ENCODE assay signal across 19 cellular contexts in genomic region chr3:14911651-14912050, GRCh38. TPM values are rescaled to one million over a fixed set of nuclear protein-coding genes. Genes with fewer than 3 reads are reported as not detected.
DNase-seq lines count a peak whose midpoint lies in the region; ATAC-seq, FAIRE-seq and TF ChIP-seq lines count a peak whose summit lies in the region.
"Had no signal": no experiment of that assay in that cellular context is flagged by ENCODE, and none has a peak within 500 bp of the region (broad histone marks: within the 10 kb centered on the region; RNA-seq: fewer than 3 reads in every experiment).

No MANE protein-coding gene starts in this region.

- no peaks in the 10 kb centered on the region for H3K36me3 Mint-ChIP-seq in activated naive CD8-positive, alpha-beta T cell treated with anti-CD3 and anti-CD28 coated beads, Interleukin-2, amount 10 ng/mL, durations not matched to agents 7 days and 5 days
- H3K36me3 Mint-ChIP-seq in activated naive CD8-positive, alpha-beta T cell treated with anti-CD3 and anti-CD28 coated beads, Interleukin-2, amount 50 U/mL, for 24 hours (ENCODE audit: low read depth), result no peaks in the 10 kb centered on the region
- H3K36me3 Mint-ChIP-seq: CD4-positive, alpha-beta memory T cell had no signal

- TF ChIP-seq POLR2A in K562 (conservative IDR thresholded peaks at IDR 0.05), result no peak

- no peak overlapping the region; a peak in 1 of 4 replicates for H3K9ac ChIP-seq in K562 (ENCODE audit: insufficient read depth in 1 of 2, low read depth in 2 of 2, low read length in 2 of 2)
- no peak overlapping the region for H3K9ac ChIP-seq in neuronal stem cell (ENCODE audit: low read depth, low read length, poor library complexity)

- H4K91ac ChIP-seq in neuronal stem cell (ENCODE audit: low read depth, low read length, poor library complexity), result no peak overlapping the region

- under 1% methylated on average over 11 of the region's 11 CpGs for WGBS in K562 (ENCODE audit: insufficient coverage, low coverage, missing lambda C conversion rate)
- no CpG with 5 or more reads among the region's 11 CpGs for WGBS in neuronal stem cell (ENCODE audit: extremely low coverage in 2 of 2, insufficient read length in 2 of 2, insufficient replicate concordance in 1 of 2), 2 donors

- in situ Hi-C loops in K562 (cut with MboI), result loop anchor here (25.0 kb wide), 2 partner anchors 399 to 1249 kb away; no protein-coding TSS in a partner anchor

- no peak overlapping the region for H3K4me3 Mint-ChIP-seq in activated naive CD8-positive, alpha-beta T cell treated with anti-CD3 and anti-CD28 coated beads, Interleukin-2, amount 10 ng/mL, durations not matched to agents 7 days and 5 days
- H3K4me3 Mint-ChIP-seq in activated naive CD8-positive, alpha-beta T cell treated with anti-CD3 and anti-CD28 coated beads, Interleukin-2, amount 50 U/mL, for 24 hours, result no peak overlapping the region
- H3K4me3 Mint-ChIP-seq: CD4-positive, alpha-beta memory T cell; HFFc6 had no signal

- no peak overlapping the region for H2AFZ ChIP-seq in K562 (ENCODE audit: low read depth, low read length)
- H2AFZ ChIP-seq in neuronal stem cell (ENCODE audit: low read length), result peak overlapping the region; percentile 56

- no peak for TF ChIP-seq EP300 in K562 (IDR thresholded peaks at IDR 0.05; ENCODE audit: low read length)

- H2BK15ac ChIP-seq in neuronal stem cell (ENCODE audit: low read length), result no peak overlapping the region

- TF ChIP-seq CTCF in HEK293 (tag by site-specific recombination; IDR thresholded peaks at IDR 0.05), result no peak
- no peak for TF ChIP-seq CTCF in K562 (IDR thresholded peaks at IDR 0.05 in 2 of 3, conservative IDR thresholded peaks at IDR 0.05 in 1 of 3; ENCODE audit: insufficient read depth in 2 of 3, low read depth in 1 of 3, low read length in 3 of 3)

- intact Hi-C loops in K562 (cut with micrococcal nuclease), result no loop called here

- no peak overlapping the region for H2BK12ac ChIP-seq in neuronal stem cell (ENCODE audit: low read length)

- no peaks in the 10 kb centered on the region for H3K79me1 ChIP-seq in neuronal stem cell (ENCODE audit: low read depth, low read length)

- TF ChIP-seq RAD21 in K562 (CRISPR knock-in tag; conservative IDR thresholded peaks at IDR 0.05 in 1 of 2, IDR thresholded peaks at IDR 0.05 in 1 of 2), result no peak

- no peak overlapping the region for H2BK120ac ChIP-seq in neuronal stem cell (ENCODE audit: low read depth, low read length)

- H3K27ac ChIP-seq in HEK293 (ENCODE audit: extremely low read depth, low read depth, low read length) (no peak overlapping the region), K562 (ENCODE audit: extremely low read depth, low read depth, low read length) (no peak overlapping the region), neuronal stem cell (replicated peaks; ENCODE audit: low read length) (no peak overlapping the region)

- CTCF ChIA-PET in HEK293 (lab: Yijun Ruan, JAX) (interaction anchor here (1.5 to 3.0 kb wide), 2 partner anchors 9 to 120 kb away, joined by 8 to 17 read pairs; no protein-coding TSS in a partner anchor), K562 (lab: Yijun Ruan, JAX; ENCODE audit: low intra/inter-chr PET ratio) (no interaction called here)

- H4K20me1 ChIP-seq in K562 (replicated peaks; ENCODE audit: control insufficient read depth, insufficient read depth, low read length), result peaks cover 14% of the 10 kb centered on the region; the same call in 1 of the 2 replicates

- H3K36me3 ChIP-seq in HEK293 (ENCODE audit: control insufficient read depth in 2 of 2, insufficient read depth in 1 of 2, low read length in 2 of 2) (no peaks in the 10 kb centered on the region), K562 (ENCODE audit: control insufficient read depth, insufficient read depth, low read length) (no peaks in the 10 kb centered on the region), neuronal stem cell (replicated peaks in 1 of 2; ENCODE audit: control insufficient read depth in 2 of 2, insufficient read depth in 2 of 2, low read length in 2 of 2) (no peaks in the 10 kb centered on the region)

- H3K79me2 ChIP-seq in K562 (ENCODE audit: control insufficient read depth, insufficient read depth, low read length), result no peaks in the 10 kb centered on the region

- no peak overlapping the region for H4K8ac ChIP-seq in neuronal stem cell (ENCODE audit: low read depth, low read length)

- H3K27me3 ChIP-seq in K562 (ENCODE audit: control insufficient read depth in 2 of 2, insufficient read depth in 2 of 2, low read length in 2 of 2) (peaks cover 27 to 53% of the 10 kb centered on the region in 2 experiments), neuronal stem cell (ENCODE audit: control insufficient read depth in 3 of 3, insufficient read depth in 3 of 3, low read depth in 1 of 3, low read length in 3 of 3) (peaks cover 0 to 9% (median 0%) of the 10 kb centered on the region in 3 experiments)

- H3K27ac Mint-ChIP-seq in activated naive CD8-positive, alpha-beta T cell treated with anti-CD3 and anti-CD28 coated beads, Interleukin-2, amount 10 ng/mL, durations not matched to agents 7 days and 5 days, result peak overlapping the region; percentile 9
- H3K27ac Mint-ChIP-seq in activated naive CD8-positive, alpha-beta T cell treated with anti-CD3 and anti-CD28 coated beads, Interleukin-2, amount 50 U/mL, for 24 hours, result no peak overlapping the region
- H3K27ac Mint-ChIP-seq: CD4-positive, alpha-beta memory T cell; HFFc6 had no signal

- H3K23ac ChIP-seq in neuronal stem cell (ENCODE audit: low read depth, low read length, poor library complexity), result no peak overlapping the region

- no peaks in the 10 kb centered on the region for H3K9me3 Mint-ChIP-seq in activated naive CD8-positive, alpha-beta T cell treated with anti-CD3 and anti-CD28 coated beads, Interleukin-2, amount 10 ng/mL, durations not matched to agents 7 days and 5 days
- H3K9me3 Mint-ChIP-seq in activated naive CD8-positive, alpha-beta T cell treated with anti-CD3 and anti-CD28 coated beads, Interleukin-2, amount 50 U/mL, for 24 hours, result no peaks in the 10 kb centered on the region
- H3K9me3 Mint-ChIP-seq: CD4-positive, alpha-beta memory T cell; HFFc6 had no signal

- no peak for DNase-seq in activated naive CD8-positive, alpha-beta T cell treated with anti-CD3 and anti-CD28 coated beads, Interleukin-2, amount 10 ng/mL, durations not matched to agents 7 days and 5 days
- no peak for DNase-seq in activated naive CD8-positive, alpha-beta T cell treated with anti-CD3 and anti-CD28 coated beads, Interleukin-2, amount 50 U/mL, for 24 hours
- DNase-seq in K562 (ENCODE audit: extremely low read depth in 1 of 4, low spot score in 3 of 4) (no peak), neuronal stem cell (ENCODE audit: low spot score) (no peak), NCI-H2171 (lab: John Stamatoyannopoulos, UW) (no peak)
- DNase-seq: C1 segment of cervical spinal cord; Calu3; CD4-positive, alpha-beta memory T cell; COR-L47; DMS53; DMS79 treated with DMSO at 0.1 percent for 48 hours; GF-D8; GOT3; HFFc6 had no signal

- H3K4me1 Mint-ChIP-seq in activated naive CD8-positive, alpha-beta T cell treated with anti-CD3 and anti-CD28 coated beads, Interleukin-2, amount 10 ng/mL, durations not matched to agents 7 days and 5 days, result peaks cover under 1% of the 10 kb centered on the region
- H3K4me1 Mint-ChIP-seq in activated naive CD8-positive, alpha-beta T cell treated with anti-CD3 and anti-CD28 coated beads, Interleukin-2, amount 50 U/mL, for 24 hours, result no peaks in the 10 kb centered on the region
- H3K4me1 Mint-ChIP-seq: CD4-positive, alpha-beta memory T cell had no signal

- POLR2A ChIA-PET in activated naive CD8-positive, alpha-beta T cell treated with anti-CD3 and anti-CD28 coated beads, Interleukin-2, amount 10 ng/mL, durations not matched to agents 7 days and 5 days (lab: Charles Lee), result no interaction called here
- POLR2A ChIA-PET in HEK293 (lab: Yijun Ruan, JAX) (no interaction called here), K562 (lab: Yijun Ruan, JAX) (interaction anchor here (0.5 to 1.2 kb wide), 3 partner anchors 11 to 239 kb away, joined by 3 to 4 read pairs (median 4); no protein-coding TSS in a partner anchor)

- no peak for FAIRE-seq in K562 (lab: Jason Lieb, UNC)
- FAIRE-seq: GM12891, GM18507 had no signal

- H3K4me3 ChIP-seq in HEK293 (ENCODE audit: low read depth, low read length), result no peak overlapping the region
- no peak overlapping the region for H3K4me3 ChIP-seq in K562
- H3K4me3 ChIP-seq in neuronal stem cell (ENCODE audit: low read length in 2 of 2), result no peak overlapping the region

- BruUV-seq in K562 (replicated peaks; lab: Mats Ljungman, UMichigan), result no TSS peak

- no peaks in the 10 kb centered on the region for H3K4me1 ChIP-seq in HEK293 (ENCODE audit: control insufficient read depth, insufficient read depth, low read length)
- no peaks in the 10 kb centered on the region for H3K4me1 ChIP-seq in K562 (replicated peaks in 1 of 2; ENCODE audit: control insufficient read depth in 2 of 2, insufficient read depth in 2 of 2, low read length in 2 of 2)
- H3K4me1 ChIP-seq in neuronal stem cell (ENCODE audit: control insufficient read depth in 2 of 2, insufficient read depth in 1 of 2, low read depth in 1 of 2, low read length in 2 of 2), result no peaks in the 10 kb centered on the region

- no peak overlapping the region for H2AK5ac ChIP-seq in neuronal stem cell (ENCODE audit: low read depth, low read length)

- H3K4me2 ChIP-seq in K562 (ENCODE audit: insufficient read depth, low read length) (no peak overlapping the region), neuronal stem cell (ENCODE audit: insufficient read depth, low read length, poor library complexity, severe bottlenecking) (no peak overlapping the region)

- H3K9me3 ChIP-seq in HEK293 (ENCODE audit: control insufficient read depth, insufficient read depth, low read depth, low read length) (no peaks in the 10 kb centered on the region), K562 (replicated peaks; ENCODE audit: control insufficient read depth, insufficient read depth, low read depth, low read length) (no peaks in the 10 kb centered on the region), neuronal stem cell (replicated peaks in 1 of 2; ENCODE audit: control insufficient read depth in 2 of 2, insufficient read depth in 1 of 2, low read depth in 1 of 2, low read length in 2 of 2) (no peaks in the 10 kb centered on the region)

- no peak for ATAC-seq in activated naive CD8-positive, alpha-beta T cell treated with anti-CD3 and anti-CD28 coated beads, Interleukin-2, amount 10 ng/mL, durations not matched to agents 7 days and 5 days (ENCODE audit: low read depth)
- no peak for ATAC-seq in activated naive CD8-positive, alpha-beta T cell treated with anti-CD3 and anti-CD28 coated beads, Interleukin-2, amount 50 U/mL, for 24 hours
- peak; percentile 15; the same call in 2 of the 3 replicates for ATAC-seq in K562
- no peak for ATAC-seq in activated CD4-positive, CD25-positive, alpha-beta regulatory T cell treated with anti-CD3 and anti-CD28 coated beads, Interleukin-2, amount 50 U/mL, for 24 hours
- ATAC-seq: HCT116 had no signal

- no peak overlapping the region for H2BK5ac ChIP-seq in neuronal stem cell (ENCODE audit: low read length)

- no peak overlapping the region for H3K14ac ChIP-seq in neuronal stem cell (ENCODE audit: low read length)

- H3K18ac ChIP-seq in neuronal stem cell (ENCODE audit: low read length), result no peak overlapping the region

- no peak overlapping the region for H3K4ac ChIP-seq in neuronal stem cell (ENCODE audit: low read length)

- peaks cover 4% of the 10 kb centered on the region for H3K27me3 Mint-ChIP-seq in activated naive CD8-positive, alpha-beta T cell treated with anti-CD3 and anti-CD28 coated beads, Interleukin-2, amount 10 ng/mL, durations not matched to agents 7 days and 5 days
- H3K27me3 Mint-ChIP-seq in activated naive CD8-positive, alpha-beta T cell treated with anti-CD3 and anti-CD28 coated beads, Interleukin-2, amount 50 U/mL, for 24 hours, result peaks cover 2% of the 10 kb centered on the region

- H3K9me1 ChIP-seq in K562 (ENCODE audit: control insufficient read depth, insufficient read depth, low read length), result no peaks in the 10 kb centered on the region

RNA-seq across cellular contexts. Expression of gene NR2C2, which starts 35.7 kb away (rescaled TPM):
- total RNA-seq in activated naive CD8-positive, alpha-beta T cell treated with anti-CD3 and anti-CD28 coated beads, Interleukin-2, amount 10 ng/mL, durations not matched to agents 7 days and 5 days, result 10 to 100 TPM; 79.7 to 79.8 TPM
- 116 and 153 TPM in 2 replicates for total RNA-seq in K562 (2011; cell fraction: chromatin; rRNA removed; ENCODE audit: low replicate concordance)
- 54.9 and 60.4 TPM in 2 replicates for total RNA-seq in K562 (2011; cell fraction: nucleolus; rRNA removed)
- total RNA-seq in K562 (2011; cell fraction: nucleoplasm; rRNA removed), result 99.1 and 148 TPM in 2 replicates
- total RNA-seq in K562 (2014; rRNA removed) (10.8 and 17.3 TPM in 2 replicates), K562 (2014; rRNA removed; fragmentation: Illumina TruSeq; extraction: Trizol) (17.7 and 18.7 TPM in 2 replicates), K562 (2015; rRNA removed; fragmentation: Illumina TruSeq; extraction: Trizol) (14.6 and 15.8 TPM in 2 replicates), K562 (2021) (32.9 and 33.0 TPM in 2 replicates)
- polyA plus RNA-seq in K562 (2011; rRNA removed) (17.3 and 21.8 TPM in 2 replicates), K562 (2014; fragmentation: Illumina TruSeq; extraction: Trizol) (20.4 and 22.3 TPM in 2 replicates), K562 (2014; fragmentation: Nextera tagmentation; extraction: Ambion mirVana) (1 to 10 TPM; 6.1 to 6.4 TPM), K562 (2014; rRNA removed) (13.9 and 18.0 TPM in 2 replicates)
- 7.9 and 12.6 TPM in 2 replicates for polyA plus RNA-seq in K562 (2011; cell fraction: cytosol; rRNA removed)
- polyA plus RNA-seq in K562 (2011; cell fraction: nucleus; rRNA removed), result 117 and 123 TPM in 2 replicates
- 21.1 and 35.7 TPM in 2 replicates for polyA plus RNA-seq in K562 (2012)
- 24.6 and 33.6 TPM in 2 replicates for polyA minus RNA-seq in K562 (2011; rRNA and poly(A)+ RNA removed)
- 17.3 and 23.8 TPM in 2 replicates for polyA minus RNA-seq in K562 (2011; cell fraction: cytosol; rRNA and poly(A)+ RNA removed)
- 50.1 and 65.4 TPM in 2 replicates for polyA minus RNA-seq in K562 (2011; cell fraction: nucleus; rRNA and poly(A)+ RNA removed)
- polyA plus RNA-seq in neuronal stem cell (2013, experiment 1 of 2), result 21.0 TPM
- 22.1 TPM for polyA plus RNA-seq in neuronal stem cell (2013, experiment 2 of 2)
